In the genomic region with DNA sequence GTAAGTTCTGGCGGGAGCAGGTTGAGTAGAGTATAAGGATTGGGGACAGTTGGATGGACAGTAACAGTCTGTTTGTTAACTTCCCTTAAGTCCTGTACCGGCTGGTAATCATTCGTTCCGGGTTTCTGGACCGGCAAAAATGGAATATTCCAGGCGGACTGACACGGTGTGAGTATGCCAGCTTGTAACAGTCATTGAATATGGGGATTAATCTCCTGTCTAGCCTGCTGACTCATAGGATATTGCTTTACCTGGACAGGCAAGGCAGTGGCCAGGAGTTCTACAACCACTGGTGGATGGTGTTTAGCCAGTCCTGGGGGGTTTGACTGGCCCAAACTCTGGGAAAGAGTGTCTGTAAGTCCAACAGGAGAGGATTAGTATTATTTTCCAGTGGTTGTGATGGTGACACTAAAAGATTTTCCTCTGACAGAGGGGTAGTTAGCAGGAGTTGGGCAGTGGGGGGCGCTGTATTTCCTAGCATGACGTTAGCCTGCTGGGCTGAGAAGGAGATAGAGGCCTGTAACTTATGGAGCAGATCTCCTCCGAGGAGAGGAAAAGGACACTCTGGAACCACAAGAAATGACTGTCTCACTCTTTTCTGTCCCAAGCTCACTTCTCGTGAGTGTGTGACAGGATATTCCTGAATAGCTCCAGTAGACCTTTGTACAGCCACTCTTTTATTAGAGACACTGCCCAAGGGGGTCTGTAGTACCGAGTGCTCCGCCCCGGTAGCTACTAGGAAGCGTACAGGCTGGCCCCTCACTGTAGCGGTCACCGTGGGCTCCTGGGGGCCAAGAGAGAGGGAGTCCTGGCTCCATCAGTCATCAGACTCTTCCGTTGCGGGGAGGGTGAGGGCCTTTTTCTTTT, we compare ENCODE assay signal across 14 cellular contexts.
DNase-seq lines count a peak whose midpoint lies in the region; ATAC-seq, FAIRE-seq and TF ChIP-seq lines count a peak whose summit lies in the region.
"Had no signal": no experiment of that assay in that cellular context is flagged by ENCODE, and none has a peak within 500 bp of the region (broad histone marks: within the 10 kb centered on the region; RNA-seq: fewer than 3 reads in every experiment).

No MANE protein-coding gene starts in this region.

- H3K9ac ChIP-seq in HCT116 (ENCODE audit: low read length) (peak overlapping the region; percentile 46; the same call in 1 of the 2 replicates), OCI-LY1 (ENCODE audit: low read length) (no peak overlapping the region), H1 (replicated peaks in 1 of 4; ENCODE audit: extremely low read depth in 1 of 4, low read depth in 3 of 4, low read length in 3 of 4) (no peak overlapping the region)

- H3K9me3 Mint-ChIP-seq in naive thymus-derived CD8-positive, alpha-beta T cell: peaks cover 8 to 83% (median 47%) of the 10 kb centered on the region in 9 donors

- no peak overlapping the region for H3K4ac ChIP-seq in H1 (replicated peaks; ENCODE audit: insufficient read length, low read depth, low read length)

- H3K36me3 Mint-ChIP-seq in naive thymus-derived CD8-positive, alpha-beta T cell: peaks cover 17 to 51% (median 20%) of the 10 kb centered on the region in 3 donors

- no peak overlapping the region for H2BK15ac ChIP-seq in H1 (ENCODE audit: low read length)

- peaks cover 22 to 36% of the 10 kb centered on the region in 2 experiments for H3K4me1 ChIP-seq in HCT116 (ENCODE audit: control insufficient read depth in 1 of 2, insufficient read depth in 2 of 2, low read length in 2 of 2)
- H3K4me1 ChIP-seq in OCI-LY1 (ENCODE audit: insufficient read depth, low read length, severe bottlenecking): no peaks in the 10 kb centered on the region
- peaks cover 10 to 42% (median 33%) of the 10 kb centered on the region in 4 experiments for H3K4me1 ChIP-seq in H1 (replicated peaks in 1 of 4; ENCODE audit: control insufficient read depth in 3 of 4, insufficient read depth in 4 of 4, low read length in 3 of 4)
- H3K4me1 ChIP-seq: colonic mucosa had no signal

- H3K36me3 ChIP-seq in HCT116 (ENCODE audit: control insufficient read depth in 1 of 2, insufficient read depth in 2 of 2, low read length in 2 of 2): no peaks in the 10 kb centered on the region
- H3K36me3 ChIP-seq in OCI-LY1 (ENCODE audit: insufficient read depth, low read length): no peaks in the 10 kb centered on the region
- no peaks in the 10 kb centered on the region for H3K36me3 ChIP-seq in H1 (ENCODE audit: control insufficient read depth in 2 of 4, insufficient read depth in 4 of 4, low read length in 3 of 4)
- H3K36me3 ChIP-seq: colonic mucosa had no signal

- H3K27ac ChIP-seq in HCT116 (ENCODE audit: low read depth, low read length) (peak overlapping the region; percentile 50; the same call in 1 of the 2 replicates), OCI-LY1 (ENCODE audit: low read depth, low read length, poor library complexity, severe bottlenecking) (no peak overlapping the region), H1 (ENCODE audit: low read depth, low read length) (no peak overlapping the region)
- H3K27ac ChIP-seq: colonic mucosa had no signal

- H3K18ac ChIP-seq in H1 (ENCODE audit: extremely low read depth, low read length): no peak overlapping the region

- H3K79me1 ChIP-seq in H1 (ENCODE audit: low read depth, low read length): no peaks in the 10 kb centered on the region

- peaks cover 7% of the 10 kb centered on the region for H3K23me2 ChIP-seq in H1 (ENCODE audit: low read depth, low read length)

- H3K27me3 Mint-ChIP-seq in naive thymus-derived CD8-positive, alpha-beta T cell: peaks cover 85 to 100% (median 94%) of the 10 kb centered on the region in 5 donors

- peak; percentile 67 for ATAC-seq in HCT116
- ATAC-seq in HG02852 (IDR thresholded peaks at IDR 0.05; ENCODE audit: unreplicated experiment): no peak
- no peak for ATAC-seq in GM21529 (IDR thresholded peaks at IDR 0.05; ENCODE audit: unreplicated experiment)
- ATAC-seq in naive thymus-derived CD8-positive, alpha-beta T cell: no peak
- ATAC-seq: naive thymus-derived CD4-positive, alpha-beta T cell had no signal

- DNase-seq in AML-193 (lab: John Stamatoyannopoulos, UW): peak; percentile 14 to 22
- DNase-seq in HCT116 (ENCODE audit: low read depth, low spot score): no peak
- peak in 1 of 2 experiments; percentile 89 for DNase-seq in H1 (ENCODE audit: low read depth in 1 of 2, low spot score in 2 of 2)
- no peak for DNase-seq in dermis blood vessel endothelial cell
- DNase-seq in naive thymus-derived CD8-positive, alpha-beta T cell: no peak
- DNase-seq: C1 segment of cervical spinal cord; colonic mucosa; naive thymus-derived CD4-positive, alpha-beta T cell; NCI-H146; substantia nigra had no signal

- TF ChIP-seq CTCF in HCT116 (IDR thresholded peaks at IDR 0.05 in 2 of 3, conservative IDR thresholded peaks at IDR 0.05 in 1 of 3; ENCODE audit: borderline replicate concordance in 1 of 3, insufficient read depth in 1 of 3, low read depth in 2 of 3, low read length in 2 of 3): peak in 2 of 3 experiments; percentile 62 to 72; a peak in 4 of 6 replicates
- peak; percentile 49 for TF ChIP-seq CTCF in OCI-LY1 (IDR thresholded peaks at IDR 0.05; ENCODE audit: low read length)
- TF ChIP-seq CTCF in H1 (IDR thresholded peaks at IDR 0.05; ENCODE audit: control extremely low read depth in 1 of 3, insufficient read depth in 1 of 3, low read depth in 1 of 3, low read length in 3 of 3): peak; percentile 55 to 76 (median 62)

- TF ChIP-seq RAD21 in HCT116 (IDR thresholded peaks at IDR 0.05; ENCODE audit: low read depth): peak; percentile 57
- TF ChIP-seq RAD21 in H1 (IDR thresholded peaks at IDR 0.05 in 1 of 2, conservative IDR thresholded peaks at IDR 0.05 in 1 of 2; ENCODE audit: low read depth in 2 of 2, low read length in 2 of 2): peak; percentile 53 to 70

- no peak overlapping the region for H3K14ac ChIP-seq in H1 (ENCODE audit: insufficient read length)

- 9% methylated on average over 19 of the region's 19 CpGs; no CpG with 5 or more reads in 1 of the 2 experiments for WGBS in H1 (ENCODE audit: extremely low coverage in 1 of 2, insufficient coverage in 1 of 2, insufficient read length in 1 of 2, insufficient replicate concordance in 2 of 2, low coverage in 1 of 2, low lambda C conversion rate in 2 of 2, missing lambda C conversion rate in 1 of 2), 2 experiments

- no peaks in the 10 kb centered on the region for H3K79me2 ChIP-seq in HCT116 (ENCODE audit: insufficient read depth, low read length)
- H3K79me2 ChIP-seq in OCI-LY1 (ENCODE audit: insufficient read depth, low read length): no peaks in the 10 kb centered on the region
- H3K79me2 ChIP-seq in H1 (ENCODE audit: control insufficient read depth in 1 of 2, insufficient read depth in 2 of 2, low read length in 2 of 2): no peaks in the 10 kb centered on the region

- H2AFZ ChIP-seq in HCT116 (ENCODE audit: low read depth, low read length, poor library complexity, severe bottlenecking) (peak overlapping the region; percentile 90), OCI-LY1 (ENCODE audit: low read length) (no peak overlapping the region), H1 (ENCODE audit: low read length) (no peak overlapping the region)

- FAIRE-seq in H1 (lab: Jason Lieb, UNC): no peak

- CTCF ChIA-PET in HCT116 (lab: Charles Lee): interaction anchor here (0.8 to 1.1 kb wide), 6 partner anchors 11 to 66 kb away, joined by 3 read pairs; no protein-coding TSS in a partner anchor
- CTCF ChIA-PET in H1 (lab: Charles Lee; ENCODE audit: partially characterized antibody): interaction anchor here (0.7 to 4.3 kb wide), 30 partner anchors 9 to 229 kb away, joined by 3 to 26 read pairs (median 4); no protein-coding TSS in a partner anchor

- TF ChIP-seq POLR2A in HCT116 (IDR thresholded peaks at IDR 0.05; ENCODE audit: borderline replicate concordance, extremely low read depth, insufficient read depth, insufficient read length) (no peak), H1 (IDR thresholded peaks at IDR 0.05; ENCODE audit: control extremely low read depth in 1 of 2, low read depth in 2 of 2, low read length in 2 of 2) (no peak)

- no peaks in the 10 kb centered on the region for H3K9me2 ChIP-seq in HCT116 (ENCODE audit: insufficient read depth)
- H3K9me2 ChIP-seq in OCI-LY1 (ENCODE audit: low read depth, low read length): no peaks in the 10 kb centered on the region

- RAD21 ChIA-PET in HCT116 (lab: Charles Lee; ENCODE audit: low non-redundant PET in 1 of 2, low total read pairs in 2 of 2, uncharacterized antibody in 2 of 2, unreplicated experiment in 2 of 2): interaction anchor here in 1 of 2 experiments (1.3 kb wide), 1 partner anchor 66 kb away, joined by 3 read pairs; no protein-coding TSS in a partner anchor

- intact Hi-C loops in HCT116 (cut with micrococcal nuclease): no loop called here

- H2AK5ac ChIP-seq in H1 (ENCODE audit: low read depth, low read length): no peak overlapping the region

- H2BK12ac ChIP-seq in H1 (ENCODE audit: low read depth, low read length): 0 out of 2 replicates have a peak overlapping the region, but pooled peaks have one; percentile 60

- no peak overlapping the region for H3K56ac ChIP-seq in H1 (replicated peaks; ENCODE audit: insufficient read length, low read depth, low read length)

- no peak overlapping the region for H4K91ac ChIP-seq in H1 (replicated peaks; ENCODE audit: insufficient read length, low read length)

- H3K23ac ChIP-seq in H1 (ENCODE audit: insufficient read length): no peak overlapping the region

- no peak overlapping the region for H2BK20ac ChIP-seq in H1 (ENCODE audit: low read length)

- H3K4me3 ChIP-seq in HCT116 (replicated peaks in 1 of 2; ENCODE audit: low read depth in 1 of 2, low read length in 2 of 2) (peak overlapping the region in 1 of 2 experiments; percentile 46; a peak in 2 of 4 replicates), OCI-LY1 (ENCODE audit: low read depth, low read length, poor library complexity, severe bottlenecking) (no peak overlapping the region), H1 (ENCODE audit: extremely low read depth in 1 of 4, insufficient read depth in 2 of 4, low read depth in 3 of 4, low read length in 4 of 4) (peak overlapping the region in 1 of 4 experiments; percentile 58; a peak in 2 of 8 replicates)
- H3K4me3 ChIP-seq: colonic mucosa had no signal

- peaks cover 4 to 20% (median 8%) of the 10 kb centered on the region in 4 donors for H3K4me1 Mint-ChIP-seq in naive thymus-derived CD8-positive, alpha-beta T cell

- H4K8ac ChIP-seq in H1 (ENCODE audit: extremely low read depth, insufficient read depth, low read length): no peak overlapping the region

- H3K27me3 ChIP-seq in HCT116 (ENCODE audit: insufficient read depth, low read length) (no peaks in the 10 kb centered on the region), OCI-LY1 (ENCODE audit: insufficient read depth, low read length) (no peaks in the 10 kb centered on the region; the same call in 1 of the 2 replicates), H1 (replicated peaks in 1 of 4; ENCODE audit: control insufficient read depth in 3 of 4, extremely low read depth in 1 of 4, insufficient read depth in 3 of 4, low read length in 3 of 4) (peaks cover 83 to 95% (median 91%) of the 10 kb centered on the region in 4 experiments)

- TF ChIP-seq EP300 in H1 (IDR thresholded peaks at IDR 0.05; ENCODE audit: borderline replicate concordance in 1 of 2, low read depth in 2 of 2, low read length in 2 of 2): no peak

- H3K9me3 ChIP-seq in HCT116 (ENCODE audit: control insufficient read depth in 1 of 2, insufficient read depth in 1 of 2, low read depth in 1 of 2, low read length in 2 of 2): no peaks in the 10 kb centered on the region
- no peaks in the 10 kb centered on the region for H3K9me3 ChIP-seq in OCI-LY1 (ENCODE audit: low read length)
- no peaks in the 10 kb centered on the region for H3K9me3 ChIP-seq in H1 (ENCODE audit: insufficient read depth in 2 of 2, low read depth in 1 of 2, low read length in 1 of 2)
- H3K9me3 ChIP-seq: colonic mucosa had no signal

- H3K4me3 Mint-ChIP-seq in naive thymus-derived CD8-positive, alpha-beta T cell: no peak overlapping the region
- H3K4me3 Mint-ChIP-seq: T-helper 1 cell treated with Interleukin-12 subunit alpha and Interleukin-12 subunit beta and Interleukin-4 antibody, amounts not matched to agents 30 μg/mL and 1 μg/mL, for 36 hours had no signal

- no peak overlapping the region for H2BK120ac ChIP-seq in H1 (replicated peaks; ENCODE audit: low read depth, low read length)

- peak overlapping the region in 1 of 10 donors; percentile 14 for H3K27ac Mint-ChIP-seq in naive thymus-derived CD8-positive, alpha-beta T cell

- POLR2A ChIA-PET in HCT116 (lab: Charles Lee) (no interaction called here), H1 (lab: Charles Lee; ENCODE audit: partially characterized antibody) (interaction anchor here (0.6 to 2.6 kb wide), 5 partner anchors 11 to 29 kb away, joined by 3 to 10 read pairs (median 3); no protein-coding TSS in a partner anchor)
- POLR2A ChIA-PET in naive thymus-derived CD8-positive, alpha-beta T cell (lab: Charles Lee): no interaction called here

- no peaks in the 10 kb centered on the region for H3F3A ChIP-seq in OCI-LY1 (ENCODE audit: insufficient read depth, low read length)

- H3K4me2 ChIP-seq in HCT116 (ENCODE audit: low read length) (peak overlapping the region; percentile 77), OCI-LY1 (ENCODE audit: low read length) (no peak overlapping the region), H1 (ENCODE audit: insufficient read depth in 1 of 2, low read depth in 2 of 2, low read length in 2 of 2) (peak overlapping the region; percentile 77)

- BruUV-seq in HCT116 (replicated peaks; lab: Mats Ljungman, UMichigan): no TSS peak

- no peak overlapping the region for H2BK5ac ChIP-seq in H1 (ENCODE audit: low read depth, low read length)

- H4K20me1 ChIP-seq in HCT116 (ENCODE audit: insufficient read depth) (no peaks in the 10 kb centered on the region), OCI-LY1 (ENCODE audit: insufficient read depth, low read length) (no peaks in the 10 kb centered on the region), H1 (replicated peaks in 1 of 2; ENCODE audit: control insufficient read depth in 1 of 2, insufficient read depth in 2 of 2, low read length in 2 of 2) (peaks cover 13 to 16% of the 10 kb centered on the region in 2 experiments)

- H4K5ac ChIP-seq in H1 (ENCODE audit: insufficient read length, low read depth, low read length): no peak overlapping the region

Comparison
In these comparisons a context has a peak if more than half of its experiments do, and no peak if none do; other contexts are left out.
1. DNase-seq: peak in AML-193 (2 of 2); none in HCT116 (single experiment), dermis blood vessel endothelial cell (single experiment) and naive thymus-derived CD8-positive, alpha-beta T cell (0 of 10).
2. Peak in every context shown above with its lines, with median percentiles within 50 percentile points of each other: CTCF ChIP-seq.